ENCODE assay signal across 12 cellular contexts in genomic region chr13:23674795-23675640, GRCh38.
DNase-seq lines count a peak whose midpoint lies in the region; ATAC-seq, FAIRE-seq and TF ChIP-seq lines count a peak whose summit lies in the region.
"Had no signal": no experiment of that assay in that cellular context is flagged by ENCODE, and none has a peak within 500 bp of the region (broad histone marks: within the 10 kb centered on the region; RNA-seq: fewer than 3 reads in every experiment).

No MANE protein-coding gene starts in this region.

- FAIRE-seq in bronchial epithelial cell (lab: Jason Lieb, UNC) = peak; percentile 64

- no peak for ATAC-seq in GM19455 (IDR thresholded peaks at IDR 0.05; ENCODE audit: unreplicated experiment)

- DNase-seq in activated CD4-positive, alpha-beta T cell treated with anti-CD3 and anti-CD28 coated beads for 48 hours = peak; percentile 11
- DNase-seq in activated CD4-positive, alpha-beta T cell treated with anti-CD3 and anti-CD28 coated beads, Interleukin-2, amount 50 U/mL, for 4 hours = no peak
- DNase-seq in NCI-H526 treated with DMSO at 0.1 percent for 48 hours (lab: John Stamatoyannopoulos, UW) (peak; percentile 15), bronchial epithelial cell (ENCODE audit: low read depth) (peak; percentile 99), renal cortical epithelial cell (ENCODE audit: low read depth) (peak; percentile 18), ecto neural progenitor cell (ENCODE audit: low spot score) (no peak), NOMO-1 treated with dmso at 0.1 percent for 144 hours (lab: John Stamatoyannopoulos, UW; ENCODE audit: unreplicated experiment) (no peak)
- DNase-seq: DMS79 treated with DMSO at 0.1 percent for 48 hours, Karpas-422, NCI-H2107 had no signal

- H3K36me3 ChIP-seq in bronchial epithelial cell (ENCODE audit: control insufficient read depth, insufficient read depth, low read length) = no peaks in the 10 kb centered on the region

- no peak overlapping the region for H3K4me3 ChIP-seq in bronchial epithelial cell (ENCODE audit: low read depth, low read length)
- H3K4me3 ChIP-seq: tibial nerve had no signal

- no peaks in the 10 kb centered on the region for H3K27me3 ChIP-seq in bronchial epithelial cell (ENCODE audit: control insufficient read depth, insufficient read depth, low read length)
- H3K27me3 ChIP-seq: tibial nerve had no signal

- TF ChIP-seq CTCF in bronchial epithelial cell (IDR thresholded peaks at IDR 0.05; ENCODE audit: insufficient read depth, low read length, severe bottlenecking) = no peak

Comparison
In these comparisons a context has a peak if more than half of its experiments do, and no peak if none do; other contexts are left out.
1. DNase-seq: peak in activated CD4-positive, alpha-beta T cell treated with anti-CD3 and anti-CD28 coated beads for 48 hours (single experiment), NCI-H526 treated with DMSO at 0.1 percent for 48 hours (single experiment), bronchial epithelial cell (single experiment) and renal cortical epithelial cell (single experiment); none in activated CD4-positive, alpha-beta T cell treated with anti-CD3 and anti-CD28 coated beads, Interleukin-2, amount 50 U/mL, for 4 hours (0 of 2), ecto neural progenitor cell (single experiment) and NOMO-1 treated with dmso at 0.1 percent for 144 hours (single experiment).